ENCODE assay signal across 1 cellular context in genomic region chr1:169020684-169021083, GRCh38.
TF ChIP-seq lines count a peak whose summit lies in the region.

No MANE protein-coding gene starts in this region.

TF ChIP-seq in HEK293, 187 proteins besides CTCF, POLR2A, EP300 and RAD21 (continued from another document and continues in another):
- TF ChIP-seq ZNF18 (tag by site-specific recombination; IDR thresholded peaks at IDR 0.05) (no peak), PBX3 (CRISPR knock-in tag; IDR thresholded peaks at IDR 0.05) (no peak), ZNF174 (tag by site-specific recombination; IDR thresholded peaks at IDR 0.05) (no peak), OVOL3 (tag by site-specific recombination; IDR thresholded peaks at IDR 0.05) (no peak), ZNF148 (tag by site-specific recombination; IDR thresholded peaks at IDR 0.05; ENCODE audit: borderline replicate concordance) (no peak), ZNF624 (tag by site-specific recombination; IDR thresholded peaks at IDR 0.05) (no peak), ZNF521 (tag by site-specific recombination; IDR thresholded peaks at IDR 0.05) (no peak), ZNF792 (tag by site-specific recombination; IDR thresholded peaks at IDR 0.05) (no peak), ZNF555 (tag by site-specific recombination; conservative IDR thresholded peaks at IDR 0.05) (peak; percentile 81), ZNF391 (tag by site-specific recombination; IDR thresholded peaks at IDR 0.05; ENCODE audit: borderline replicate concordance, low read depth) (no peak), ZNF248 (tag by site-specific recombination; IDR thresholded peaks at IDR 0.05) (no peak), ZNF112 (tag by site-specific recombination; IDR thresholded peaks at IDR 0.05) (no peak), ZNF404 (tag by site-specific recombination; IDR thresholded peaks at IDR 0.05) (0 out of 2 replicates have a peak, but pooled peaks have one; percentile 13), ZSCAN18 (tag by site-specific recombination; IDR thresholded peaks at IDR 0.05) (no peak), ZNF514 (tag by site-specific recombination; IDR thresholded peaks at IDR 0.05) (no peak), ZNF394 (tag by site-specific recombination; IDR thresholded peaks at IDR 0.05; ENCODE audit: borderline replicate concordance) (peak; percentile 89; the same call in 1 of the 2 replicates), ZBTB7A (tag by site-specific recombination; IDR thresholded peaks at IDR 0.05; ENCODE audit: low read depth) (no peak), ZBTB44 (tag by site-specific recombination; IDR thresholded peaks at IDR 0.05) (no peak), ZBTB49 (tag by site-specific recombination; IDR thresholded peaks at IDR 0.05; ENCODE audit: low read depth) (no peak), BCL11B (tag by site-specific recombination; IDR thresholded peaks at IDR 0.05; ENCODE audit: low read depth) (no peak), ZNF510 (tag by site-specific recombination; IDR thresholded peaks at IDR 0.05; ENCODE audit: insufficient replicate concordance) (peak; percentile 56), ZNF16 (tag by site-specific recombination; IDR thresholded peaks at IDR 0.05; ENCODE audit: low read depth) (no peak), SP3 (tag by site-specific recombination; IDR thresholded peaks at IDR 0.05) (no peak), YY2 (tag by site-specific recombination; IDR thresholded peaks at IDR 0.05) (no peak), ZNF2 (tag by site-specific recombination; IDR thresholded peaks at IDR 0.05) (no peak), ZNF707 (tag by site-specific recombination; IDR thresholded peaks at IDR 0.05) (no peak), GFI1B (tag by site-specific recombination; IDR thresholded peaks at IDR 0.05) (no peak), ZNF121 (tag by site-specific recombination; IDR thresholded peaks at IDR 0.05) (no peak), KLF10 (tag by site-specific recombination; IDR thresholded peaks at IDR 0.05) (no peak), ZNF571 (tag by site-specific recombination; IDR thresholded peaks at IDR 0.05) (no peak), ZNF580 (tag by site-specific recombination; IDR thresholded peaks at IDR 0.05) (no peak), ZBTB21 (tag by site-specific recombination; IDR thresholded peaks at IDR 0.05) (peak; percentile 33; the same call in 1 of the 2 replicates), ZNF768 (tag by site-specific recombination; IDR thresholded peaks at IDR 0.05) (no peak), ZNF114 (tag by site-specific recombination; IDR thresholded peaks at IDR 0.05) (no peak), ZNF513 (tag by site-specific recombination; IDR thresholded peaks at IDR 0.05) (no peak), ZFP3 (tag by site-specific recombination; IDR thresholded peaks at IDR 0.05; ENCODE audit: low read depth) (no peak), KLF1 (tag by site-specific recombination; IDR thresholded peaks at IDR 0.05) (no peak), ZNF449 (tag by site-specific recombination; IDR thresholded peaks at IDR 0.05) (no peak), ZNF843 (tag by site-specific recombination; IDR thresholded peaks at IDR 0.05) (no peak), ZNF518A (tag by site-specific recombination; conservative IDR thresholded peaks at IDR 0.05; ENCODE audit: low read depth) (peak; percentile 89), ZSCAN16 (tag by site-specific recombination; IDR thresholded peaks at IDR 0.05) (no peak), ZNF175 (tag by site-specific recombination; IDR thresholded peaks at IDR 0.05) (no peak), ZNF654 (tag by site-specific recombination; IDR thresholded peaks at IDR 0.05; ENCODE audit: low read depth) (peak; percentile 28)
